ENCODE assay signal across 9 cellular contexts in the genomic region with DNA sequence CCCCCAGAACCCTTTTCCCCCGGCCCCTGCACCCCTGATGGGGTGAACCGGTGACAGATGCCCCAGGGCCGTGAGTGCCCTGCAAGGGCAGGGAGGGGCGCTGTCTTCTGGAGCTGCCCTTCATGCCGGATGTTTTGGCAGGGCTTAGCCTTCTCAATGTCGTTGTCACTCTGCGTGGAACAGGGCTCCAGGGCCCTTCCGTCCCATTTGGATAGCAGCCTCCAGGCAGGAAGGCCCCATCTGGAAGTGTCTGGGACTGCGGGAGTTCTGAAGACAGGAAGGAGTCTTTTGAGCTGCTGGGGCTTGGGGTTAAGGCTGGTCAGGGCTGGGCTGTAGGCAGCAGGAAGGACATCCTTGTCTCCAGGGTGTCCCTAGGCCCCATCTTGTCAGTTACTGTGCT. TPM values are rescaled to one million over a fixed set of nuclear protein-coding genes. Genes with fewer than 3 reads are reported as not detected.
DNase-seq lines count a peak whose midpoint lies in the region; ATAC-seq, FAIRE-seq and TF ChIP-seq lines count a peak whose summit lies in the region.
"Had no signal": no experiment of that assay in that cellular context is flagged by ENCODE, and none has a peak within 500 bp of the region (broad histone marks: within the 10 kb centered on the region; RNA-seq: fewer than 3 reads in every experiment).

No MANE protein-coding gene starts in this region.

- no peaks in the 10 kb centered on the region for H3K9me3 Mint-ChIP-seq in dendritic cell treated with granulocyte-macrophage colony-stimulating factor and Interleukin-4, amounts not matched to agents 40 ng/mL and 50 ng/mL, for 4 days

- H3K27me3 Mint-ChIP-seq in dendritic cell treated with granulocyte-macrophage colony-stimulating factor and Interleukin-4, amounts not matched to agents 40 ng/mL and 50 ng/mL, for 4 days = no peaks in the 10 kb centered on the region

- H3K9me3 ChIP-seq in lower lobe of right lung = no peaks in the 10 kb centered on the region

- ATAC-seq in Right ventricle myocardium inferior (peak; percentile 37), lower lobe of right lung (no peak), GM18873 (IDR thresholded peaks at IDR 0.05; ENCODE audit: low FRiP score, unreplicated experiment) (no peak), HG02759 (IDR thresholded peaks at IDR 0.05; ENCODE audit: unreplicated experiment) (no peak)

- no peak overlapping the region for H3K4me3 Mint-ChIP-seq in dendritic cell treated with granulocyte-macrophage colony-stimulating factor and Interleukin-4, amounts not matched to agents 40 ng/mL and 50 ng/mL, for 4 days

- no peak for FAIRE-seq in urothelium cell line (lab: Jason Lieb, UNC)
- no peak for FAIRE-seq in RCC 7860 (lab: Jason Lieb, UNC)

- H3K27ac Mint-ChIP-seq in dendritic cell treated with granulocyte-macrophage colony-stimulating factor and Interleukin-4, amounts not matched to agents 40 ng/mL and 50 ng/mL, for 4 days = peak overlapping the region; percentile 47

- intact Hi-C loops in Right ventricle myocardium inferior (cut with DNase I) = loop anchor here (2.0 kb wide), 1 partner anchor 14 kb away; no protein-coding TSS in a partner anchor
- intact Hi-C loops in cardiac septum (cut with DNase I) = loop anchor here (2.0 kb wide), 1 partner anchor 24 kb away; no protein-coding TSS in a partner anchor
- intact Hi-C loops in dendritic cell treated with granulocyte-macrophage colony-stimulating factor and Interleukin-4, amounts not matched to agents 40 ng/mL and 50 ng/mL, for 4 days (cut with micrococcal nuclease) = no loop called here
- intact Hi-C loops in lower lobe of right lung (cut with DNase I) = no loop called here

- peaks cover 60% of the 10 kb centered on the region for H3K4me1 Mint-ChIP-seq in dendritic cell treated with granulocyte-macrophage colony-stimulating factor and Interleukin-4, amounts not matched to agents 40 ng/mL and 50 ng/mL, for 4 days (ENCODE audit: low read depth)

- peak overlapping the region; percentile 80 for H3K27ac ChIP-seq in lower lobe of right lung

- no peak for TF ChIP-seq CTCF in lower lobe of right lung (IDR thresholded peaks at IDR 0.05)

- H3K36me3 Mint-ChIP-seq in dendritic cell treated with granulocyte-macrophage colony-stimulating factor and Interleukin-4, amounts not matched to agents 40 ng/mL and 50 ng/mL, for 4 days (ENCODE audit: low read depth) = peaks cover 87% of the 10 kb centered on the region

- peaks cover 52% of the 10 kb centered on the region for H3K36me3 ChIP-seq in lower lobe of right lung

- H3K4me3 ChIP-seq in lower lobe of right lung = peak overlapping the region; percentile 37

- peak; percentile 30 for DNase-seq in Right ventricle myocardium inferior (ENCODE audit: missing footprints)
- no peak for DNase-seq in cardiac septum (ENCODE audit: low spot score)
- DNase-seq in lower lobe of right lung = no peak
- peak; percentile 41 for DNase-seq in urothelium cell line (ENCODE audit: low spot score)
- DNase-seq in RCC 7860 (ENCODE audit: low spot score) = no peak
- DNase-seq: NCI-H187 treated with DMSO at 0.1 percent for 48 hours had no signal

- no peaks in the 10 kb centered on the region for H3K27me3 ChIP-seq in lower lobe of right lung (ENCODE audit: low read depth)

- H3K4me1 ChIP-seq in lower lobe of right lung = peaks cover 59% of the 10 kb centered on the region

RNA-seq across cellular contexts. Expression of a gene that starts 4.6 kb away (rescaled TPM):
- total RNA-seq in Right ventricle myocardium inferior (8.2 TPM), cardiac septum (14.4 TPM), lower lobe of right lung (22.6 TPM)

RNA-seq across cellular contexts. Expression of a gene that starts 8.6 kb away (rescaled TPM):
- total RNA-seq in Right ventricle myocardium inferior (5.6 TPM), cardiac septum (10.5 TPM), lower lobe of right lung (13.0 TPM)

RNA-seq across cellular contexts. Expression of a gene that starts 31.6 kb away (rescaled TPM):
- total RNA-seq in Right ventricle myocardium inferior (457 TPM), cardiac septum (668 TPM), lower lobe of right lung (980 TPM)

RNA-seq across cellular contexts. Expression of a gene that starts 36.5 kb away (rescaled TPM):
- total RNA-seq in Right ventricle myocardium inferior (0.54 TPM), cardiac septum (not detected), lower lobe of right lung (0.18 TPM)

RNA-seq across cellular contexts. Expression of a gene that starts 57.4 kb away (rescaled TPM):
- 51.6 TPM for total RNA-seq in Right ventricle myocardium inferior
- 46.2 TPM for total RNA-seq in cardiac septum
- 45.8 TPM for total RNA-seq in lower lobe of right lung

Comparison
In these comparisons a context has a peak if more than half of its experiments do, and no peak if none do; other contexts are left out.
1. DNase-seq: peak in Right ventricle myocardium inferior (single experiment) and urothelium cell line (single experiment); none in cardiac septum (single experiment), lower lobe of right lung (single experiment) and RCC 7860 (single experiment).
2. intact Hi-C loops: an anchor here in Right ventricle myocardium inferior (2.0 kb wide) and cardiac septum (2.0 kb wide); none called in dendritic cell treated with granulocyte-macrophage colony-stimulating factor and Interleukin-4, amounts not matched to agents 40 ng/mL and 50 ng/mL, for 4 days and lower lobe of right lung.